ENCODE assay signal across 24 cellular contexts in genomic region chr1:215140135-215140534, GRCh38. TPM values are rescaled to one million over a fixed set of nuclear protein-coding genes. Genes with fewer than 3 reads are reported as not detected.
"Had no signal": no experiment of that assay in that cellular context is flagged by ENCODE, and none has a peak within 500 bp of the region (broad histone marks: within the 10 kb centered on the region; RNA-seq: fewer than 3 reads in every experiment).

No MANE protein-coding gene starts in this region.

- H3K27me3 ChIP-seq: adrenal gland, ascending aorta, brain microvascular endothelial cell, foreskin keratinocyte, sigmoid colon, transverse colon, vagina had no signal

- DNase-seq: activated CD4-positive, CD25-positive, alpha-beta regulatory T cell treated with anti-CD3 and anti-CD28 coated beads, Interleukin-2, amount 50 U/mL, for 72 hours; activated naive CD4-positive, alpha-beta T cell; activated T-cell treated with anti-CD3 and anti-CD28 coated beads, Interleukin-2, amount 50 U/mL, for 1 hour; adrenal gland; brain microvascular endothelial cell; central memory CD4-positive, alpha-beta T cell; dermis blood vessel endothelial cell; effector CD8-positive, alpha-beta T cell; foreskin keratinocyte; immature natural killer cell; left ventricle myocardium inferior; mammary epithelial cell; natural killer cell; retina; sigmoid colon; stimulated activated CD4-positive, alpha-beta T cell treated with anti-CD3 and anti-CD28 coated beads, Interleukin-15, amount 100 ng/mL, for 24 hours; stimulated activated CD8-positive, alpha-beta memory T cell treated with anti-CD3 and anti-CD28 coated beads, Interleukin-4, amount 100 ng/mL, for 48 hours; stimulated activated naive B cell treated with anti-CD40 and anti-IgM and Interleukin-4, amounts not matched to agents 10 μg/mL and 1 μg/mL and 100 μg/mL, for 72 hours; transverse colon had no signal

- H3K36me3 ChIP-seq: adrenal gland, ascending aorta, brain microvascular endothelial cell, left ventricle myocardium inferior, sigmoid colon, transverse colon, vagina had no signal

- H3K9me3 ChIP-seq: adrenal gland, ascending aorta, transverse colon, vagina had no signal

- H3K4me3 ChIP-seq: adrenal gland, ascending aorta, left ventricle myocardium inferior, sigmoid colon, smooth muscle cell, transverse colon, vagina had no signal

- H3K4me2 ChIP-seq: smooth muscle cell had no signal

- H3K4me1 ChIP-seq: adrenal gland, ascending aorta, foreskin keratinocyte, left ventricle myocardium inferior, sigmoid colon, transverse colon, vagina had no signal

- H3K27ac ChIP-seq: adrenal gland, ascending aorta, brain microvascular endothelial cell, foreskin keratinocyte, left ventricle myocardium inferior, sigmoid colon, transverse colon, vagina, VCaP had no signal

RNA-seq across cellular contexts. Expression of gene KCNK2, which starts 57.6 kb away (rescaled TPM):
- total RNA-seq: dermis blood vessel endothelial cell, kidney epithelial cell, natural killer cell, smooth muscle cell had no signal
- polyA plus RNA-seq: immature natural killer cell, smooth muscle cell had no signal
